ENCODE assay signal across 8 cellular contexts in genomic region chr12:5171701-5172100, GRCh38.
DNase-seq lines count a peak whose midpoint lies in the region; ATAC-seq and TF ChIP-seq lines count a peak whose summit lies in the region.

No MANE protein-coding gene starts in this region.

- H2AK5ac ChIP-seq in neuronal stem cell (ENCODE audit: low read depth, low read length) = no peak overlapping the region

- no peak overlapping the region for H2BK5ac ChIP-seq in neuronal stem cell (ENCODE audit: low read length)

- no peak overlapping the region for H2BK120ac ChIP-seq in neuronal stem cell (ENCODE audit: low read depth, low read length)

- no peak overlapping the region for H4K91ac ChIP-seq in neuronal stem cell (ENCODE audit: low read depth, low read length, poor library complexity)

- no peaks in the 10 kb centered on the region for H4K20me1 ChIP-seq in OCI-LY3 (ENCODE audit: insufficient read depth, low read length)

- TF ChIP-seq EP300 in esophagus muscularis mucosa (IDR thresholded peaks at IDR 0.05) = no peak

- H2BK12ac ChIP-seq in neuronal stem cell (ENCODE audit: low read length) = no peak overlapping the region

- H2AFZ ChIP-seq in OCI-LY3 (ENCODE audit: low read depth, low read length) = no peak overlapping the region
- no peak overlapping the region for H2AFZ ChIP-seq in neuronal stem cell (ENCODE audit: low read length)

- 16% methylated on average over 5 of the region's 5 CpGs for WGBS in esophagus muscularis mucosa
- WGBS in neuronal stem cell (ENCODE audit: extremely low coverage in 2 of 2, insufficient read length in 2 of 2, insufficient replicate concordance in 1 of 2), 2 donors = no CpG with 5 or more reads among the region's 5 CpGs

- no peaks in the 10 kb centered on the region for H3K79me2 ChIP-seq in OCI-LY3 (ENCODE audit: low read length)

- H3K4me1 ChIP-seq in OCI-LY3 (ENCODE audit: low read length) (no peaks in the 10 kb centered on the region), esophagus muscularis mucosa (peaks cover 0 to 9% (median 0%) of the 10 kb centered on the region in 4 donors), neuronal stem cell (ENCODE audit: control insufficient read depth in 2 of 2, insufficient read depth in 1 of 2, low read depth in 1 of 2, low read length in 2 of 2) (peaks cover 0 to 4% of the 10 kb centered on the region in 2 donors)

- peak; percentile 9 for DNase-seq in stimulated activated CD4-positive, alpha-beta T cell treated with anti-CD3 and anti-CD28 coated beads, Interleukin-15, amount 100 ng/mL, for 24 hours
- DNase-seq in stimulated activated CD4-positive, alpha-beta T cell treated with anti-CD3 and anti-CD28 coated beads, Interleukin-4, amount 100 ng/mL, for 4 hours = no peak
- DNase-seq in esophagus muscularis mucosa (ENCODE audit: extremely low spot score) (no peak), neuronal stem cell (ENCODE audit: low spot score) (peak; percentile 54), NOMO-1 treated with DMSO at 0.1 percent for 48 hours (lab: John Stamatoyannopoulos, UW; ENCODE audit: unreplicated experiment) (no peak)

- intact Hi-C loops in esophagus muscularis mucosa (cut with DNase I) = loop anchor here (2.0 kb wide), 1 partner anchor 271 kb away; no protein-coding TSS in a partner anchor

- H3K4me2 ChIP-seq in OCI-LY3 (ENCODE audit: low read length) (no peak overlapping the region), neuronal stem cell (ENCODE audit: insufficient read depth, low read length, poor library complexity, severe bottlenecking) (no peak overlapping the region)

- H3K4me3 ChIP-seq in OCI-LY3 (ENCODE audit: low read length) = no peak overlapping the region
- no peak overlapping the region for H3K4me3 ChIP-seq in esophagus muscularis mucosa
- H3K4me3 ChIP-seq in neuronal stem cell (ENCODE audit: low read length in 2 of 2) = no peak overlapping the region

- TF ChIP-seq POLR2A in esophagus muscularis mucosa (IDR thresholded peaks at IDR 0.05; ENCODE audit: low read depth) = no peak

- H3K27ac ChIP-seq in OCI-LY3 (ENCODE audit: low read length) (no peak overlapping the region), esophagus muscularis mucosa (replicated peaks in 1 of 4) (no peak overlapping the region), neuronal stem cell (replicated peaks; ENCODE audit: low read length) (no peak overlapping the region)

- TF ChIP-seq CTCF in OCI-LY3 (IDR thresholded peaks at IDR 0.05; ENCODE audit: low read depth, low read length) (peak; percentile 55), esophagus muscularis mucosa (IDR thresholded peaks at IDR 0.05) (peak; percentile 48 to 53 (median 48))

- H3K36me3 ChIP-seq in OCI-LY3 (replicated peaks; ENCODE audit: low read depth, low read length) (no peaks in the 10 kb centered on the region), esophagus muscularis mucosa (no peaks in the 10 kb centered on the region), neuronal stem cell (replicated peaks in 1 of 2; ENCODE audit: control insufficient read depth in 2 of 2, insufficient read depth in 2 of 2, low read length in 2 of 2) (no peaks in the 10 kb centered on the region)

- H3K14ac ChIP-seq in neuronal stem cell (ENCODE audit: low read length) = no peak overlapping the region

- H3K9me3 ChIP-seq in OCI-LY3 (ENCODE audit: insufficient read depth, low read length) = no peaks in the 10 kb centered on the region
- H3K9me3 ChIP-seq in esophagus muscularis mucosa = no peaks in the 10 kb centered on the region
- no peaks in the 10 kb centered on the region for H3K9me3 ChIP-seq in neuronal stem cell (replicated peaks in 1 of 2; ENCODE audit: control insufficient read depth in 2 of 2, insufficient read depth in 1 of 2, low read depth in 1 of 2, low read length in 2 of 2)

- no peak overlapping the region for H4K8ac ChIP-seq in neuronal stem cell (ENCODE audit: low read depth, low read length)

- peak overlapping the region; percentile 4 for H3K18ac ChIP-seq in neuronal stem cell (ENCODE audit: low read length)

- peaks cover 21% of the 10 kb centered on the region; the same call in 1 of the 2 replicates for H3K27me3 ChIP-seq in OCI-LY3 (ENCODE audit: low read depth, low read length)
- H3K27me3 ChIP-seq in esophagus muscularis mucosa = peaks cover 0 to 23% (median 3%) of the 10 kb centered on the region in 4 donors
- no peaks in the 10 kb centered on the region for H3K27me3 ChIP-seq in neuronal stem cell (ENCODE audit: control insufficient read depth in 3 of 3, insufficient read depth in 3 of 3, low read depth in 1 of 3, low read length in 3 of 3)

- ATAC-seq in GM18861 (IDR thresholded peaks at IDR 0.05; ENCODE audit: unreplicated experiment) (no peak), GM21529 (IDR thresholded peaks at IDR 0.05; ENCODE audit: unreplicated experiment) (no peak)

- no peak overlapping the region for H3K4ac ChIP-seq in neuronal stem cell (ENCODE audit: low read length)

- H3K9ac ChIP-seq in OCI-LY3 (ENCODE audit: low read length) (no peak overlapping the region), neuronal stem cell (ENCODE audit: low read depth, low read length, poor library complexity) (no peak overlapping the region)

- H3K23ac ChIP-seq in neuronal stem cell (ENCODE audit: low read depth, low read length, poor library complexity) = no peak overlapping the region

- no peaks in the 10 kb centered on the region for H3K79me1 ChIP-seq in neuronal stem cell (ENCODE audit: low read depth, low read length)

- H2BK15ac ChIP-seq in neuronal stem cell (ENCODE audit: low read length) = no peak overlapping the region

Comparison
In these comparisons a context has a peak if more than half of its experiments do, and no peak if none do; other contexts are left out.
1. DNase-seq: peak in stimulated activated CD4-positive, alpha-beta T cell treated with anti-CD3 and anti-CD28 coated beads, Interleukin-15, amount 100 ng/mL, for 24 hours (single experiment) and neuronal stem cell (single experiment); none in stimulated activated CD4-positive, alpha-beta T cell treated with anti-CD3 and anti-CD28 coated beads, Interleukin-4, amount 100 ng/mL, for 4 hours (0 of 2), esophagus muscularis mucosa (single experiment) and NOMO-1 treated with DMSO at 0.1 percent for 48 hours (single experiment).